13 cellular contexts compared by ENCODE assay signal in the genomic region with DNA sequence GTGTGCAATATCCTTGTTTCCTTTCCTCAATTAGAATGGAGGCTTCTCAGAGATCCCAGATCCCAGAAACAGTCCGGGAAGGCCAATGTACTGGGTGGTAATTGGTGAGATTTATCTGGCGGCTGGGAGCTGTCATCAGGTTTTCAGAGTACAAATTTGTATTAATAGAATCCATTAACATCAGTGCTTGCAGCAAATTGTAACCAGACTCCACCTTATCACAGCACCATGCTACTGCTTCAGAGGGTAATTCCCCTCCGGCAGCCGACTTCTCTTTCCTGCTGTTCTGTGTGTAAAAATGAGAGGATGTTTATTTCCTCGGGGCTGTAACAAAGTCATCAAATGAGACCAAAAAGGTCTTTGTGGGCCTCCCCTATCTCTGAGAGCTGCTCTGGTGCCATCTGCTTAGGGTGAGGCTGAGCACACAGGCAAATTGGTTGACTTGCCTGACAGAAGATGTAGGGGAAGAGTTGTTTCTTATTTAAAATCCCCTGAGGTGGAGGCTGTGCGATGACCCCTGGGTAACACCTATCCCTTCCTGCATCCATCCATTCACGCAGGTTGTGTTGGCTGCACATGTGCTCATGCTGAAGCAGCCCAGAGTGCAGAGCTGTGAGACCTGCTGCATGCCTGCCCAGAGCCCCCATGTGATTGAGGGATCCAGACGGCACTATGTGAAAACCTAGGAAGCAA. TPM values are rescaled to one million over a fixed set of nuclear protein-coding genes. Genes with fewer than 3 reads are reported as not detected.
A peak's percentile ranks its signal among the peaks of the same experiment; 100 is the strongest.
DNase-seq lines count a peak whose midpoint lies in the region; ATAC-seq and TF ChIP-seq lines count a peak whose summit lies in the region.
"Had no signal": no experiment of that assay in that cellular context is flagged by ENCODE, and none has a peak within 500 bp of the region (broad histone marks: within the 10 kb centered on the region; RNA-seq: fewer than 3 reads in every experiment).

No MANE protein-coding gene starts in this region.

- peak overlapping the region in 1 of 2 donors; percentile 20 for H3K27ac ChIP-seq in liver (ENCODE audit: low read depth in 1 of 2, low read length in 2 of 2)
- H3K27ac ChIP-seq in right lobe of liver = no peak overlapping the region
- no peak overlapping the region for H3K27ac ChIP-seq in SK-N-SH (ENCODE audit: low read depth in 2 of 2, low read length in 1 of 2)
- H3K27ac ChIP-seq in heart right ventricle = peak overlapping the region in 7 of 10 donors; percentile 7 to 64 (median 34)
- no peak overlapping the region for H3K27ac ChIP-seq in suprapubic skin

- H3K9me3 ChIP-seq in liver (ENCODE audit: control insufficient read depth in 4 of 4, low read length in 3 of 4) (no peaks in the 10 kb centered on the region), right lobe of liver (no peaks in the 10 kb centered on the region), SK-N-SH (no peaks in the 10 kb centered on the region), heart right ventricle (no peaks in the 10 kb centered on the region), suprapubic skin (no peaks in the 10 kb centered on the region)

- no peak for ATAC-seq in right lobe of liver
- peak; percentile 53 to 90 (median 78) for ATAC-seq in heart right ventricle
- no peak for ATAC-seq in HG03442 (IDR thresholded peaks at IDR 0.05; ENCODE audit: unreplicated experiment)
- ATAC-seq: activated CD8-positive, alpha-beta T cell treated with anti-CD3 and anti-CD28 coated beads for 36 hours; HCT116 had no signal

- H3K36me3 ChIP-seq in liver (ENCODE audit: control insufficient read depth in 4 of 4, insufficient read depth in 3 of 4, low read depth in 1 of 4, low read length in 3 of 4) (no peaks in the 10 kb centered on the region), right lobe of liver (no peaks in the 10 kb centered on the region), SK-N-SH (replicated peaks in 1 of 2; ENCODE audit: control insufficient read depth in 1 of 2, insufficient read depth in 2 of 2, low read length in 1 of 2) (no peaks in the 10 kb centered on the region), heart right ventricle (no peaks in the 10 kb centered on the region), suprapubic skin (no peaks in the 10 kb centered on the region)

- H3K4me2 ChIP-seq in SK-N-SH = no peak overlapping the region

- TF ChIP-seq RAD21 in liver (IDR thresholded peaks at IDR 0.05) (peak in 1 of 2 donors; percentile 7), SK-N-SH (IDR thresholded peaks at IDR 0.05; ENCODE audit: low read length) (no peak)

- CTCF ChIA-PET in SK-N-SH (lab: Yijun Ruan, JAX) = interaction anchor here (0.9 to 6.0 kb wide), 11 partner anchors 9 to 323 kb away, joined by 3 to 46 read pairs (median 5); no protein-coding TSS in a partner anchor

- intact Hi-C loops in right lobe of liver (cut with DNase I) = no loop called here
- intact Hi-C loops in heart right ventricle (cut with DNase I) = loop anchor here in 1 of 10 donors (5.0 kb wide), 2 partner anchors 52 to 78 kb away; no protein-coding TSS in a partner anchor

- no peaks in the 10 kb centered on the region for H3F3A ChIP-seq in SK-N-SH (replicated peaks; ENCODE audit: insufficient read depth)

- DNase-seq in right lobe of liver = no peak
- peak; percentile 79 for DNase-seq in SK-N-SH
- peak in 1 of 2 donors; percentile 16 for DNase-seq in heart right ventricle
- DNase-seq in suprapubic skin (ENCODE audit: low spot score in 2 of 2) = no peak
- DNase-seq in Kasumi-1 (lab: John Stamatoyannopoulos, UW) = no peak
- DNase-seq in NCI-H187 treated with DMSO at 0.1 percent for 48 hours (lab: John Stamatoyannopoulos, UW) = no peak
- DNase-seq: activated CD8-positive, alpha-beta T cell treated with anti-CD3 and anti-CD28 coated beads for 36 hours; DND-41; SIG-M5; small intestine had no signal

- H3K27me3 ChIP-seq in liver (ENCODE audit: control insufficient read depth in 4 of 4, insufficient read depth in 4 of 4, low read length in 3 of 4) (no peaks in the 10 kb centered on the region), right lobe of liver (no peaks in the 10 kb centered on the region), SK-N-SH (ENCODE audit: insufficient read depth) (no peaks in the 10 kb centered on the region), heart right ventricle (peaks cover 0 to 36% (median 12%) of the 10 kb centered on the region in 7 donors), suprapubic skin (no peaks in the 10 kb centered on the region)

- no peak overlapping the region for H3K9ac ChIP-seq in liver (ENCODE audit: low read depth in 1 of 2, low read length in 2 of 2)
- H3K9ac ChIP-seq in SK-N-SH = no peak overlapping the region

- H3K4me3 ChIP-seq in liver (ENCODE audit: low read depth in 1 of 3, low read length in 3 of 3) (no peak overlapping the region), right lobe of liver (no peak overlapping the region), SK-N-SH (ENCODE audit: low read depth in 2 of 2, low read length in 1 of 2) (no peak overlapping the region), heart right ventricle (no peak overlapping the region), suprapubic skin (no peak overlapping the region)

- TF ChIP-seq POLR2A in right lobe of liver (IDR thresholded peaks at IDR 0.05) (no peak), suprapubic skin (IDR thresholded peaks at IDR 0.05) (no peak)

- no peaks in the 10 kb centered on the region for H4K20me1 ChIP-seq in SK-N-SH (ENCODE audit: insufficient read depth)

- POLR2A ChIA-PET in SK-N-SH (lab: Yijun Ruan, JAX) = interaction anchor here (0.9 kb wide), 1 partner anchor 10 kb away, joined by 3 read pairs; no protein-coding TSS in a partner anchor

- H3K4me1 ChIP-seq in liver (ENCODE audit: control insufficient read depth in 4 of 4, insufficient read depth in 4 of 4, low read length in 3 of 4) (peaks cover 6 to 30% (median 24%) of the 10 kb centered on the region in 4 donors), right lobe of liver (peaks cover 0 to 34% (median 13%) of the 10 kb centered on the region in 4 donors), SK-N-SH (ENCODE audit: control insufficient read depth in 1 of 2, insufficient read depth in 2 of 2, low read depth in 1 of 2, low read length in 1 of 2) (peaks cover 0 to 16% of the 10 kb centered on the region in 2 experiments; a peak in 3 of 4 replicates), heart right ventricle (peaks cover 5 to 56% (median 27%) of the 10 kb centered on the region in 9 donors), suprapubic skin (no peaks in the 10 kb centered on the region)

- no peaks in the 10 kb centered on the region for H3K9me2 ChIP-seq in SK-N-SH

- no peaks in the 10 kb centered on the region for H3K79me2 ChIP-seq in SK-N-SH (ENCODE audit: insufficient read depth)

- no peak overlapping the region for H2AFZ ChIP-seq in SK-N-SH (ENCODE audit: low read depth)

- TF ChIP-seq CTCF in liver (IDR thresholded peaks at IDR 0.05; ENCODE audit: low read depth, low read length, missing input control) (no peak), right lobe of liver (IDR thresholded peaks at IDR 0.05) (no peak), SK-N-SH (IDR thresholded peaks at IDR 0.05) (no peak), heart right ventricle (IDR thresholded peaks at IDR 0.05) (no peak), suprapubic skin (IDR thresholded peaks at IDR 0.05) (no peak)

- 75% methylated on average over 8 of the region's 8 CpGs for WGBS in liver
- 60% methylated on average over 7 of the region's 8 CpGs for WGBS in right lobe of liver (ENCODE audit: insufficient coverage, low coverage, low lambda C conversion rate, missing lambda C conversion rate)
- 16% methylated on average over 8 of the region's 8 CpGs for whole genome bisulfite sequencing in SK-N-SH (ENCODE audit: low lambda C conversion rate)
- 18 to 32% methylated on average over 8 of the region's 8 CpGs for WGBS in heart right ventricle, 2 donors
- whole genome bisulfite sequencing in suprapubic skin = 47% methylated on average over 8 of the region's 8 CpGs

- peak in 1 of 2 experiments; percentile 92; a peak in 2 of 4 replicates for TF ChIP-seq EP300 in SK-N-SH (IDR thresholded peaks at IDR 0.05; ENCODE audit: borderline replicate concordance in 1 of 2, low read depth in 1 of 2, low read length in 1 of 2)
- no peak for TF ChIP-seq EP300 in suprapubic skin (IDR thresholded peaks at IDR 0.05)

TF ChIP-seq in liver, 16 proteins besides CTCF, POLR2A, EP300 and RAD21 (continues in another document):
- TF ChIP-seq HNF4A (conservative IDR thresholded peaks at IDR 0.05) (no peak), SP1 (IDR thresholded peaks at IDR 0.05) (peak; percentile 21)

TF ChIP-seq in SK-N-SH, 30 proteins besides CTCF, POLR2A, EP300 and RAD21 (continues in another document):
- TF ChIP-seq GATA2 (CRISPR knock-in tag; IDR thresholded peaks at IDR 0.05) (peak; percentile 95), CHD2 (IDR thresholded peaks at IDR 0.05; ENCODE audit: low read length, partially characterized antibody) (peak; percentile 85), TCF12 (IDR thresholded peaks at IDR 0.05) (peak; percentile 41; the same call in 1 of the 2 replicates), TEAD4 (IDR thresholded peaks at IDR 0.05; ENCODE audit: borderline replicate concordance, insufficient read depth) (0 out of 2 replicates have a peak, but pooled peaks have one; percentile 36), MXI1 (IDR thresholded peaks at IDR 0.05; ENCODE audit: low read depth, low read length) (peak; percentile 20; the same call in 1 of the 2 replicates), PBX3 (IDR thresholded peaks at IDR 0.05) (peak; percentile 19; the same call in 1 of the 2 replicates), GABPA (IDR thresholded peaks at IDR 0.05; ENCODE audit: low read depth) (no peak), RCOR1 (IDR thresholded peaks at IDR 0.05; ENCODE audit: low read length) (peak; percentile 99), POLR2AphosphoS5 (IDR thresholded peaks at IDR 0.05; ENCODE audit: low read depth, low read length) (peak; percentile 40; the same call in 1 of the 2 replicates), FOXJ3 (CRISPR knock-in tag; IDR thresholded peaks at IDR 0.05) (peak; percentile 94)

RNA-seq across cellular contexts. Expression of gene NFASC, which starts 19.2 kb away (rescaled TPM):
- total RNA-seq in liver (1 to 10 TPM in 1 of 2 donors, under 1 TPM in 1; 0.23 to 5.4 TPM), right lobe of liver (1 to 10 TPM; 3.2 to 7.8 (median 5.6) TPM), heart right ventricle (10 to 100 TPM in 5 of 10 donors, 1 to 10 TPM in 5; 5.2 to 16.3 (median 9.2) TPM), suprapubic skin (10 to 100 TPM; 12.7 to 41.7 (median 19.2) TPM)
- polyA plus RNA-seq in liver (1 to 10 TPM in 1 of 2 donors, under 1 TPM in 1; 0.78 to 3.0 TPM), SK-N-SH (2012; rRNA removed) (4.6 and 6.0 TPM in 2 replicates), heart right ventricle (10 to 100 TPM in 1 of 2 donors, 1 to 10 TPM in 1; 1.9 to 24.1 TPM)
- polyA plus RNA-seq in SK-N-SH (2012; cell fraction: cytosol; rRNA removed) = 2.2 and 3.3 TPM in 2 replicates
- 11.5 and 11.6 TPM in 2 replicates for polyA plus RNA-seq in SK-N-SH (2012; cell fraction: nucleus; rRNA removed)
- total RNA-seq: activated CD8-positive, alpha-beta T cell treated with anti-CD3 and anti-CD28 coated beads for 36 hours had no signal

Comparison
In these comparisons a context has a peak if more than half of its experiments do, and no peak if none do; other contexts are left out.
1. H3K27ac ChIP-seq: peak in heart right ventricle (7 of 10); none in right lobe of liver (0 of 3), SK-N-SH (0 of 2) and suprapubic skin (single experiment).
2. ATAC-seq: peak in heart right ventricle (8 of 8); none in right lobe of liver (0 of 4) and HG03442 (single experiment).